Comparison of ENCODE assay signal across 25 cellular contexts in the genomic region with DNA sequence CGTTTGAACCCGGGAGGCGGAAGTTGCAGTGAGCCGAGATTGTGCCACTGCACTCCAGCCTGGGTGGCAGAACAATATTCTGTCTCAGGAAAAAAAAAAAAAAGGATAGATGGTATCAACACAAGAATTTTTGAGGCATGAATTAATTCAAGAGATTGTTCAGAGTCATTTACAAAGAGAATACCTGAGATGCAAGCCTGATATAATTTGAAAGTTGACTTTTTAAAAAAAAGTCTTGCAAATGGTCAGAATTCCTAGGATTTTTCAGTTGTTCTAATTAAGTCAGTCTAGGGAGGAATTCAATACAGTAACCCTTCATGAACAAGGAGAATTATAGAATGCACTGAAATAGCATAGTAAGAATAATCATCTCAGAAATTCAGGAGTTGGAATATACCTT.
"Had no signal": no experiment of that assay in that cellular context is flagged by ENCODE, and none has a peak within 500 bp of the region (broad histone marks: within the 10 kb centered on the region; RNA-seq: fewer than 3 reads in every experiment).

No MANE protein-coding gene starts in this region.

- ATAC-seq: activated T-cell treated with anti-CD3 and anti-CD28 coated beads, Interleukin-2, amount 50 U/mL, for 4 hours; foreskin keratinocyte; heart right ventricle; naive thymus-derived CD4-positive, alpha-beta T cell; pancreas; psoas muscle had no signal

- H3K9me3 ChIP-seq: adrenal gland, ascending aorta, heart right ventricle, pancreas, psoas muscle, right atrium auricular region, tibial nerve had no signal

- FAIRE-seq: pancreas had no signal

- H3K9me3 Mint-ChIP-seq: activated CD4-positive, alpha-beta memory T cell treated with anti-CD3 and anti-CD28 coated beads, Interleukin-2, amount 10 ng/mL, durations not matched to agents 7 days and 5 days; activated CD4-positive, alpha-beta T cell treated with anti-CD3 and anti-CD28 coated beads, Interleukin-2, amount 10 ng/mL, durations not matched to agents 7 days and 5 days; activated T-cell treated with anti-CD3 and anti-CD28 coated beads, Interleukin-2, amount 50 U/mL, for 4 hours had no signal

- H3K27ac ChIP-seq: adrenal gland, ascending aorta, brain microvascular endothelial cell, coronary artery, dorsolateral prefrontal cortex, foreskin keratinocyte, heart right ventricle, pancreas, psoas muscle, right atrium auricular region, tibial nerve had no signal

- H3K4me3 ChIP-seq: adrenal gland, ascending aorta, coronary artery, dorsolateral prefrontal cortex, heart right ventricle, pancreas, psoas muscle, right atrium auricular region, tibial nerve had no signal

- H3K36me3 ChIP-seq: adrenal gland, ascending aorta, brain microvascular endothelial cell, heart right ventricle, pancreas, right atrium auricular region, tibial nerve had no signal

- DNase-seq: activated CD4-positive, alpha-beta memory T cell treated with anti-CD3 and anti-CD28 coated beads, Interleukin-2, amount 10 ng/mL, durations not matched to agents 7 days and 5 days; activated CD4-positive, alpha-beta T cell treated with anti-CD3 and anti-CD28 coated beads, Interleukin-2, amount 10 ng/mL, durations not matched to agents 7 days and 5 days; activated CD4-positive, CD25-positive, alpha-beta regulatory T cell treated with anti-CD3 and anti-CD28 coated beads, Interleukin-2, amount 50 U/mL, for 72 hours; activated CD8-positive, alpha-beta memory T cell treated with anti-CD3 and anti-CD28 coated beads, Interleukin-2, amount 50 U/mL, for 48 hours; activated naive CD4-positive, alpha-beta T cell treated with Interleukin-2 at 50 U/mL for 16 hours; activated T-cell treated with anti-CD3 and anti-CD28 coated beads, Interleukin-2, amount 50 U/mL, for 4 hours; adrenal gland; brain microvascular endothelial cell; dorsolateral prefrontal cortex; effector memory CD4-positive, alpha-beta T cell; erythroblast; heart right ventricle; midbrain; naive thymus-derived CD4-positive, alpha-beta T cell; pancreas; psoas muscle; stimulated activated CD4-positive, alpha-beta T cell treated with anti-CD3 and anti-CD28 coated beads, Interleukin-15, amount 100 ng/mL, for 24 hours; stimulated activated CD4-positive, alpha-beta T cell treated with anti-CD3 and anti-CD28 coated beads, Interleukin-2, amount 100 ng/mL, for 24 hours; stimulated activated naive CD4-positive, alpha-beta T cell had no signal

- H3K4me1 Mint-ChIP-seq: activated CD4-positive, alpha-beta memory T cell treated with anti-CD3 and anti-CD28 coated beads, Interleukin-2, amount 10 ng/mL, durations not matched to agents 7 days and 5 days; activated CD4-positive, alpha-beta T cell treated with anti-CD3 and anti-CD28 coated beads, Interleukin-2, amount 10 ng/mL, durations not matched to agents 7 days and 5 days had no signal

- H3K36me3 Mint-ChIP-seq: activated naive CD8-positive, alpha-beta T cell had no signal

- H3K27ac Mint-ChIP-seq: activated CD4-positive, alpha-beta memory T cell treated with anti-CD3 and anti-CD28 coated beads, Interleukin-2, amount 10 ng/mL, durations not matched to agents 7 days and 5 days; activated CD4-positive, alpha-beta T cell treated with anti-CD3 and anti-CD28 coated beads, Interleukin-2, amount 10 ng/mL, durations not matched to agents 7 days and 5 days; activated naive CD8-positive, alpha-beta T cell had no signal

- H3K27me3 ChIP-seq: adrenal gland, ascending aorta, brain microvascular endothelial cell, dorsolateral prefrontal cortex, foreskin keratinocyte, heart right ventricle, pancreas, right atrium auricular region, tibial nerve had no signal

- H3K4me1 ChIP-seq: adrenal gland, psoas muscle had no signal

- H3K4me3 Mint-ChIP-seq: activated CD4-positive, alpha-beta memory T cell treated with anti-CD3 and anti-CD28 coated beads, Interleukin-2, amount 10 ng/mL, durations not matched to agents 7 days and 5 days; activated CD4-positive, alpha-beta T cell treated with anti-CD3 and anti-CD28 coated beads, Interleukin-2, amount 10 ng/mL, durations not matched to agents 7 days and 5 days; activated naive CD8-positive, alpha-beta T cell; activated T-cell treated with anti-CD3 and anti-CD28 coated beads, Interleukin-2, amount 50 U/mL, for 4 hours; naive thymus-derived CD4-positive, alpha-beta T cell had no signal
